In genomic region chr9:112175796-112176315, GRCh38 we compare ENCODE assay signal across 1 cellular context.
TF ChIP-seq lines count a peak whose summit lies in the region.

No MANE protein-coding gene starts in this region.

TF ChIP-seq in GM12878, 131 proteins besides CTCF, POLR2A, EP300 and RAD21 (continued from another document):
- TF ChIP-seq KLF5 (IDR thresholded peaks at IDR 0.05; ENCODE audit: partially characterized antibody) (no peak), POLR2AphosphoS2 (IDR thresholded peaks at IDR 0.05; ENCODE audit: low read depth, low read length) (no peak), MYB (IDR thresholded peaks at IDR 0.05; ENCODE audit: borderline replicate concordance, low read depth, low read length) (no peak), ZBTB40 (IDR thresholded peaks at IDR 0.05; ENCODE audit: borderline replicate concordance) (no peak), CEBPB (IDR thresholded peaks at IDR 0.05; ENCODE audit: borderline replicate concordance in 1 of 2, low read depth in 2 of 2, low read length in 2 of 2) (no peak), CBX5 (IDR thresholded peaks at IDR 0.05; ENCODE audit: low read depth) (no peak)
